Comparison of ENCODE assay signal across 1 cellular context in genomic region chr12:114944736-114945135, GRCh38.
TF ChIP-seq lines count a peak whose summit lies in the region.

No MANE protein-coding gene starts in this region.

TF ChIP-seq in HepG2, 621 proteins besides CTCF, POLR2A, EP300 and RAD21 (continued from another document):
- TF ChIP-seq ZNF609 (CRISPR knock-in tag; IDR thresholded peaks at IDR 0.05; ENCODE audit: borderline replicate concordance) (peak; percentile 76; the same call in 1 of the 2 replicates), SP140L (CRISPR knock-in tag; IDR thresholded peaks at IDR 0.05; ENCODE audit: borderline replicate concordance) (no peak), NR2F6 (IDR thresholded peaks at IDR 0.05) (peak; percentile 16; the same call in 1 of the 2 replicates), NR2F6 (CRISPR knock-in tag; IDR thresholded peaks at IDR 0.05) (no peak), TCF7 (IDR thresholded peaks at IDR 0.05; ENCODE audit: low read depth) (peak; percentile 66), ARID5B (CRISPR knock-in tag; IDR thresholded peaks at IDR 0.05) (0 out of 2 replicates have a peak, but pooled peaks have one; percentile 14), HNF4A (CRISPR knock-in tag; IDR thresholded peaks at IDR 0.05) (peak; percentile 23; the same call in 1 of the 2 replicates), HMG20A (CRISPR knock-in tag; IDR thresholded peaks at IDR 0.05; ENCODE audit: borderline replicate concordance) (peak; percentile 13; the same call in 1 of the 2 replicates), POLR2AphosphoS5 (IDR thresholded peaks at IDR 0.05; ENCODE audit: low read depth, low read length) (no peak), TBX3 (IDR thresholded peaks at IDR 0.05; ENCODE audit: borderline replicate concordance) (peak; percentile 39; the same call in 1 of the 2 replicates), HHEX (CRISPR knock-in tag; IDR thresholded peaks at IDR 0.05) (peak; percentile 91), RERE (CRISPR knock-in tag; IDR thresholded peaks at IDR 0.05; ENCODE audit: low read depth) (peak; percentile 39; the same call in 1 of the 2 replicates), GATAD2A (CRISPR knock-in tag; IDR thresholded peaks at IDR 0.05) (0 out of 2 replicates have a peak, but pooled peaks have one; percentile 24), CERS6 (CRISPR knock-in tag; IDR thresholded peaks at IDR 0.05) (no peak), NR2F2 (IDR thresholded peaks at IDR 0.05; ENCODE audit: borderline replicate concordance, low read depth) (0 out of 2 replicates have a peak, but pooled peaks have one; percentile 19)
